1 cellular context compared by ENCODE assay signal in the genomic region with DNA sequence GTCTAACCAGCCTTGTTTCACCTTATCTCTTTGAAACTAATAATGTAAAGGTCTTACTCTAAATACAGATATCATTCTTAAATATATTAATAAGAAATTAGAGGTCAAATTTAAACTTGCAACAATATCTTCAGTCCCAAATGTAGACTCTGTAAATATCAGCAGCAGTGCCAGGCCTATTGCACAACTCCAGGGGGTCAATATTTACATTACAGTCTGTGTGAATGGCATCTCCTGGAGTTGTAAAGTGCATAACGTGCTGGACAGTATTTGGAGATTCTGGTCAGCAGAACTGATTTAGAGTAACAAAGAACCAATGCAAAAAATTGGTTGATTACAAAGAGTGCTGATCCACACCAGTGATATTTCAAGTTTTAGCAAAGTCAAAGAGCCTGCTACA.
A peak's percentile ranks its signal among the peaks of the same experiment; 100 is the strongest.
TF ChIP-seq lines count a peak whose summit lies in the region.

No MANE protein-coding gene starts in this region.

TF ChIP-seq in HepG2, 621 proteins besides CTCF, POLR2A, EP300 and RAD21 (continued from another document):
- no peak for TF ChIP-seq MYPOP (CRISPR knock-in tag; IDR thresholded peaks at IDR 0.05)
- no peak for TF ChIP-seq RFXANK (CRISPR knock-in tag; IDR thresholded peaks at IDR 0.05)
- TF ChIP-seq ZNF121 (CRISPR knock-in tag; IDR thresholded peaks at IDR 0.05): peak; percentile 48
- TF ChIP-seq AHDC1 (CRISPR knock-in tag; IDR thresholded peaks at IDR 0.05; ENCODE audit: borderline replicate concordance): peak; percentile 65; the same call in 1 of the 2 replicates
- no peak for TF ChIP-seq ZNF430 (CRISPR knock-in tag; IDR thresholded peaks at IDR 0.05)
- TF ChIP-seq ZNF275 (CRISPR knock-in tag; IDR thresholded peaks at IDR 0.05; ENCODE audit: borderline replicate concordance): no peak
- 0 out of 2 replicates have a peak, but pooled peaks have one; percentile 26 for TF ChIP-seq GATAD2A (CRISPR knock-in tag; IDR thresholded peaks at IDR 0.05)
- peak; percentile 39; the same call in 1 of the 2 replicates for TF ChIP-seq FOXK1 (CRISPR knock-in tag; IDR thresholded peaks at IDR 0.05; ENCODE audit: borderline replicate concordance, low read depth)
- no peak for TF ChIP-seq EZH2 (conservative IDR thresholded peaks at IDR 0.05; ENCODE audit: low read depth, low read length)
- TF ChIP-seq TGIF2 (CRISPR knock-in tag; IDR thresholded peaks at IDR 0.05): no peak
- TF ChIP-seq SCMH1 (CRISPR knock-in tag; IDR thresholded peaks at IDR 0.05; ENCODE audit: borderline replicate concordance): no peak
- no peak for TF ChIP-seq ZFX (CRISPR knock-in tag; IDR thresholded peaks at IDR 0.05; ENCODE audit: low read depth)
- TF ChIP-seq RORA (CRISPR knock-in tag; IDR thresholded peaks at IDR 0.05): no peak
- no peak for TF ChIP-seq HOXA3 (CRISPR knock-in tag; IDR thresholded peaks at IDR 0.05)
- no peak for TF ChIP-seq PCBP1 (IDR thresholded peaks at IDR 0.05; ENCODE audit: borderline replicate concordance, low read depth, low read length)
- no peak for TF ChIP-seq MZF1 (CRISPR knock-in tag; IDR thresholded peaks at IDR 0.05; ENCODE audit: borderline replicate concordance)
- no peak for TF ChIP-seq ZNF260 (CRISPR knock-in tag; IDR thresholded peaks at IDR 0.05; ENCODE audit: borderline replicate concordance, low read depth)
- no peak for TF ChIP-seq ZNF558 (CRISPR knock-in tag; IDR thresholded peaks at IDR 0.05; ENCODE audit: borderline replicate concordance)
- TF ChIP-seq, protein P1, sequence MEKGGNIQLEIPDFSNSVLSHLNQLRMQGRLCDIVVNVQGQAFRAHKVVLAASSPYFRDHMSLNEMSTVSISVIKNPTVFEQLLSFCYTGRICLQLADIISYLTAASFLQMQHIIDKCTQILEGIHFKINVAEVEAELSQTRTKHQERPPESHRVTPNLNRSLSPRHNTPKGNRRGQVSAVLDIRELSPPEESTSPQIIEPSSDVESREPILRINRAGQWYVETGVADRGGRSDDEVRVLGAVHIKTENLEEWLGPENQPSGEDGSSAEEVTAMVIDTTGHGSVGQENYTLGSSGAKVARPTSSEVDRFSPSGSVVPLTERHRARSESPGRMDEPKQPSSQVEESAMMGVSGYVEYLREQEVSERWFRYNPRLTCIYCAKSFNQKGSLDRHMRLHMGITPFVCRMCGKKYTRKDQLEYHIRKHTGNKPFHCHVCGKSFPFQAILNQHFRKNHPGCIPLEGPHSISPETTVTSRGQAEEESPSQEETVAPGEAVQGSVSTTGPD (CRISPR knock-in tag; IDR thresholded peaks at IDR 0.05): no peak
